In the genomic region with DNA sequence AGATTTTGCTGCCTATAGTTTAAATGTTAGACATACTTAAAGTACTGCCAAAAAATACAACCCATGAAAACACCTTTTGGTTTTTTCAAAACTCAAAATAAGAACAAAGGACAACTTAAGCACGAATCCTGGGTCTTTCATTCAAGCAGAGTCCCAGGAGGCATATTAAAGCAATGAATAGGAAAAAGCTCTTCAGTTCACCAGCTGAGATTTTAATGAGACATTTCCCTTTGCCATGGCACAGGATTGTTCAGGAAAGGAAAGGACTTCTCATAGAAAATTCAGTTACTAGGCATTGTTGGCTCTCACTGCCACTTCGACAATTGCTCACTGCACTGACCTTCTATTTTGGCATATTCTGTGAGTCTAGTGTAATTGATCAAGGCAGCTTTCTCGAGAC, we compare ENCODE assay signal across 20 cellular contexts.
DNase-seq lines count a peak whose midpoint lies in the region; ATAC-seq and TF ChIP-seq lines count a peak whose summit lies in the region.
"Had no signal": no experiment of that assay in that cellular context is flagged by ENCODE, and none has a peak within 500 bp of the region (broad histone marks: within the 10 kb centered on the region; RNA-seq: fewer than 3 reads in every experiment).

No MANE protein-coding gene starts in this region.

- no peaks in the 10 kb centered on the region for H3K9me2 ChIP-seq in GM23338 (ENCODE audit: insufficient read depth)

- CTCF ChIA-PET in CD4-positive, alpha-beta T cell (lab: Charles Lee), result no interaction called here

- POLR2A ChIA-PET in CD4-positive, alpha-beta T cell (lab: Charles Lee), result no interaction called here

- H3K36me3 ChIP-seq in GM23338 (ENCODE audit: insufficient read depth) (no peaks in the 10 kb centered on the region), iPS-20b (ENCODE audit: insufficient read depth, low read depth, low read length) (no peaks in the 10 kb centered on the region)
- H3K36me3 ChIP-seq: esophagus squamous epithelium, vagina had no signal

- H3K27me3 ChIP-seq in GM23338 (ENCODE audit: insufficient read depth) (no peaks in the 10 kb centered on the region), iPS-20b (ENCODE audit: insufficient read depth, low read length) (no peaks in the 10 kb centered on the region)
- no peaks in the 10 kb centered on the region for H3K27me3 ChIP-seq in CD4-positive, alpha-beta T cell (ENCODE audit: control insufficient read depth, insufficient read depth, low read length)
- H3K27me3 ChIP-seq: esophagus squamous epithelium, vagina had no signal

- no peaks in the 10 kb centered on the region for H3K9me3 Mint-ChIP-seq in GM23338
- no peaks in the 10 kb centered on the region for H3K9me3 Mint-ChIP-seq in CD4-positive, alpha-beta T cell

- H3K27ac Mint-ChIP-seq in GM23338, result peak overlapping the region; percentile 96
- H3K27ac Mint-ChIP-seq in CD4-positive, alpha-beta T cell, result no peak overlapping the region
- H3K27ac Mint-ChIP-seq: HFFc6; naive thymus-derived CD8-positive, alpha-beta T cell had no signal

- H3K4me3 ChIP-seq in GM23338, result peak overlapping the region; percentile 40
- H3K4me3 ChIP-seq in iPS-20b (ENCODE audit: low read length), result peak overlapping the region; percentile 44
- H3K4me3 ChIP-seq: esophagus squamous epithelium, vagina had no signal

- H3F3A ChIP-seq in GM23338 (replicated peaks; ENCODE audit: low read depth), result peaks cover 6% of the 10 kb centered on the region; the same call in 1 of the 2 replicates

- no peaks in the 10 kb centered on the region for H3K27me3 Mint-ChIP-seq in GM23338 (ENCODE audit: insufficient read depth, low read depth, poor library complexity)
- H3K27me3 Mint-ChIP-seq in CD4-positive, alpha-beta T cell, result no peaks in the 10 kb centered on the region
- H3K27me3 Mint-ChIP-seq: naive thymus-derived CD8-positive, alpha-beta T cell had no signal

- H3K9me3 ChIP-seq in iPS-20b (ENCODE audit: insufficient read depth, low read depth, low read length), result no peaks in the 10 kb centered on the region
- no peaks in the 10 kb centered on the region for H3K9me3 ChIP-seq in CD4-positive, alpha-beta T cell (ENCODE audit: control insufficient read depth, low read length)
- H3K9me3 ChIP-seq: esophagus squamous epithelium, vagina had no signal

- H3K4me3 Mint-ChIP-seq in GM23338, result peak overlapping the region; percentile 54
- no peak overlapping the region for H3K4me3 Mint-ChIP-seq in CD4-positive, alpha-beta T cell
- H3K4me3 Mint-ChIP-seq: HFFc6; naive thymus-derived CD8-positive, alpha-beta T cell had no signal

- no peaks in the 10 kb centered on the region for H4K20me1 ChIP-seq in GM23338 (replicated peaks; ENCODE audit: insufficient read depth)

- H3K27ac ChIP-seq in GM23338 (ENCODE audit: low read depth), result peak overlapping the region; percentile 93
- H3K27ac ChIP-seq in iPS-20b (ENCODE audit: low read length), result peak overlapping the region; percentile 20
- H3K27ac ChIP-seq in CD4-positive, alpha-beta T cell (ENCODE audit: low read depth, low read length), result no peak overlapping the region
- H3K27ac ChIP-seq: esophagus squamous epithelium, vagina had no signal

- peak overlapping the region; percentile 73 for H3K4me2 ChIP-seq in GM23338

- no peaks in the 10 kb centered on the region for H3K79me2 ChIP-seq in GM23338 (replicated peaks; ENCODE audit: insufficient read depth)

- in situ Hi-C loops in SK-MEL-5 (cut with HindIII; ENCODE audit: low pct_unique_long_range_greater_than_20kb, low sequenced_read_pairs), result no loop called here

- H3K36me3 Mint-ChIP-seq in GM23338 (ENCODE audit: low read depth), result no peaks in the 10 kb centered on the region
- no peaks in the 10 kb centered on the region for H3K36me3 Mint-ChIP-seq in CD4-positive, alpha-beta T cell (ENCODE audit: low read depth)
- H3K36me3 Mint-ChIP-seq: naive thymus-derived CD8-positive, alpha-beta T cell had no signal

- H3K4me1 ChIP-seq in GM23338 (ENCODE audit: insufficient read depth), result peaks cover 75% of the 10 kb centered on the region
- peaks cover 55% of the 10 kb centered on the region for H3K4me1 ChIP-seq in iPS-20b (ENCODE audit: insufficient read depth, low read length)
- H3K4me1 ChIP-seq: esophagus squamous epithelium had no signal

- no peak overlapping the region for H2AFZ ChIP-seq in GM23338

- peak overlapping the region; percentile 26; the same call in 1 of the 2 replicates for H3K9ac ChIP-seq in iPS-20b (ENCODE audit: low read depth, low read length)

- DNase-seq in GM23338 (ENCODE audit: low spot score) (peak; percentile 53), NCI-H1694 (lab: John Stamatoyannopoulos, UW) (peak; percentile 37), SK-MEL-5 (ENCODE audit: low read depth, low spot score) (peak; percentile 91), iPS-NIHi11 (ENCODE audit: low spot score) (no peak)
- DNase-seq in CD4-positive, alpha-beta T cell, result no peak
- DNase-seq in stimulated activated naive CD8-positive, alpha-beta T cell treated with anti-CD3 and anti-CD28 coated beads, Interleukin-15, Interleukin-2, amounts not matched to agents 100 U/mL and 50 U/mL, for 24 hours, result no peak
- DNase-seq: activated CD4-positive, alpha-beta T cell treated with anti-CD3 and anti-CD28 coated beads for 1 hour; activated gamma-delta T cell; central memory CD4-positive, alpha-beta T cell; COR-L47; esophagus squamous epithelium; HFFc6; islet precursor cell; naive thymus-derived CD8-positive, alpha-beta T cell; small intestine; stimulated activated CD4-positive, alpha-beta T cell treated with anti-CD3 and anti-CD28 coated beads, Interleukin-4, amount 100 ng/mL, for 24 hours; substantia nigra had no signal

- ATAC-seq in GM23338 (peak; percentile 69), GM21825 (IDR thresholded peaks at IDR 0.05; ENCODE audit: unreplicated experiment) (no peak)
- no peak for ATAC-seq in CD4-positive, alpha-beta T cell (ENCODE audit: poor library complexity)
- ATAC-seq in stimulated activated naive CD8-positive, alpha-beta T cell treated with anti-CD3 and anti-CD28 coated beads, Interleukin-15, Interleukin-2, amounts not matched to agents 100 U/mL and 50 U/mL, for 24 hours, result no peak
- ATAC-seq: naive thymus-derived CD8-positive, alpha-beta T cell had no signal

- peaks cover 85% of the 10 kb centered on the region for H3K4me1 Mint-ChIP-seq in GM23338
- H3K4me1 Mint-ChIP-seq in CD4-positive, alpha-beta T cell (ENCODE audit: low read depth), result no peaks in the 10 kb centered on the region
- H3K4me1 Mint-ChIP-seq: naive thymus-derived CD8-positive, alpha-beta T cell had no signal

- no peak for TF ChIP-seq CTCF in GM23338 (conservative IDR thresholded peaks at IDR 0.05; ENCODE audit: low read depth in 2 of 2)
- no peak for TF ChIP-seq CTCF in CD4-positive, alpha-beta T cell (IDR thresholded peaks at IDR 0.05)

- intact Hi-C loops in CD4-positive, alpha-beta T cell (cut with DNase I, micrococcal nuclease), result no loop called here

TF ChIP-seq in GM23338, 12 proteins besides CTCF, POLR2A, EP300 and RAD21:
- TF ChIP-seq NANOG (IDR thresholded peaks at IDR 0.05; ENCODE audit: borderline replicate concordance) (peak; percentile 95), ZNF331 (CRISPR knock-in tag; IDR thresholded peaks at IDR 0.05; ENCODE audit: low read depth) (no peak), JUNB (IDR thresholded peaks at IDR 0.05; ENCODE audit: unreplicated experiment) (no peak)

Comparison
In these comparisons a context has a peak if more than half of its experiments do, and no peak if none do; other contexts are left out.
1. DNase-seq: peak in GM23338 (single experiment), NCI-H1694 (single experiment) and SK-MEL-5 (single experiment); none in iPS-NIHi11 (single experiment), CD4-positive, alpha-beta T cell (0 of 10) and stimulated activated naive CD8-positive, alpha-beta T cell treated with anti-CD3 and anti-CD28 coated beads, Interleukin-15, Interleukin-2, amounts not matched to agents 100 U/mL and 50 U/mL, for 24 hours (single experiment).